1 cellular context compared by ENCODE assay signal in genomic region chr16:75462804-75463203, GRCh38.
TF ChIP-seq lines count a peak whose summit lies in the region.

No MANE protein-coding gene starts in this region.

TF ChIP-seq in HepG2, 621 proteins besides CTCF, POLR2A, EP300 and RAD21 (continues in another document):
- TF ChIP-seq ZNF24 (IDR thresholded peaks at IDR 0.05) (no peak), ZNF12 (CRISPR knock-in tag; IDR thresholded peaks at IDR 0.05) (no peak), CSRNP1 (CRISPR knock-in tag; IDR thresholded peaks at IDR 0.05) (no peak), HMG20A (CRISPR knock-in tag; IDR thresholded peaks at IDR 0.05; ENCODE audit: borderline replicate concordance) (no peak), BCLAF1 (IDR thresholded peaks at IDR 0.05) (no peak), ZNF768 (CRISPR knock-in tag; IDR thresholded peaks at IDR 0.05) (no peak), ZNF441 (CRISPR knock-in tag; IDR thresholded peaks at IDR 0.05; ENCODE audit: borderline replicate concordance) (no peak), AHDC1 (CRISPR knock-in tag; IDR thresholded peaks at IDR 0.05; ENCODE audit: borderline replicate concordance) (0 out of 2 replicates have a peak, but pooled peaks have one; percentile 16), MLX (CRISPR knock-in tag; IDR thresholded peaks at IDR 0.05) (no peak), ZBTB25 (CRISPR knock-in tag; IDR thresholded peaks at IDR 0.05) (0 out of 2 replicates have a peak, but pooled peaks have one; percentile 7), EEA1 (CRISPR knock-in tag; IDR thresholded peaks at IDR 0.05; ENCODE audit: borderline replicate concordance) (no peak), HDAC6 (IDR thresholded peaks at IDR 0.05; ENCODE audit: low read depth, low read length) (no peak), ZBTB40 (IDR thresholded peaks at IDR 0.05) (no peak), ZBTB40 (CRISPR knock-in tag; IDR thresholded peaks at IDR 0.05) (no peak), ZNF720 (CRISPR knock-in tag; IDR thresholded peaks at IDR 0.05) (no peak), TSC22D2 (CRISPR knock-in tag; IDR thresholded peaks at IDR 0.05; ENCODE audit: borderline replicate concordance) (no peak), ZNF775 (CRISPR knock-in tag; IDR thresholded peaks at IDR 0.05; ENCODE audit: borderline replicate concordance) (no peak), USF2 (IDR thresholded peaks at IDR 0.05; ENCODE audit: low read depth, low read length) (no peak), USF2 (CRISPR knock-in tag; IDR thresholded peaks at IDR 0.05; ENCODE audit: borderline replicate concordance) (peak; percentile 40; the same call in 1 of the 2 replicates), ZNF232 (CRISPR knock-in tag; IDR thresholded peaks at IDR 0.05; ENCODE audit: borderline replicate concordance) (no peak), IRF1 (CRISPR knock-in tag; IDR thresholded peaks at IDR 0.05; ENCODE audit: low read depth) (no peak), ZNF274 (CRISPR knock-in tag; IDR thresholded peaks at IDR 0.05) (no peak), ARID2 (CRISPR knock-in tag; IDR thresholded peaks at IDR 0.05; ENCODE audit: borderline replicate concordance) (0 out of 2 replicates have a peak, but pooled peaks have one; percentile 50), SALL1 (CRISPR knock-in tag; IDR thresholded peaks at IDR 0.05) (no peak), ETV5 (CRISPR knock-in tag; IDR thresholded peaks at IDR 0.05; ENCODE audit: borderline replicate concordance) (no peak), STAT5B (CRISPR knock-in tag; IDR thresholded peaks at IDR 0.05) (no peak)
